8 cellular contexts compared by ENCODE assay signal in genomic region chr9:112844771-112845542, GRCh38. TPM values are rescaled to one million over a fixed set of nuclear protein-coding genes. Genes with fewer than 3 reads are reported as not detected.
DNase-seq lines count a peak whose midpoint lies in the region; ATAC-seq and TF ChIP-seq lines count a peak whose summit lies in the region.

No MANE protein-coding gene starts in this region.

- no peak overlapping the region for H4K12ac ChIP-seq in trophoblast cell (ENCODE audit: low read depth, low read length)

- peaks cover 11% of the 10 kb centered on the region for H3K4me1 Mint-ChIP-seq in Calu3 (ENCODE audit: low read depth, unreplicated experiment)

- H3K9me3 Mint-ChIP-seq in Calu3 (ENCODE audit: low read depth, unreplicated experiment): no peaks in the 10 kb centered on the region

- no peak overlapping the region for H2BK5ac ChIP-seq in trophoblast cell (ENCODE audit: low read depth, low read length, poor library complexity)

- no peaks in the 10 kb centered on the region for H3K36me3 Mint-ChIP-seq in Calu3 (ENCODE audit: insufficient read depth, unreplicated experiment)

- H3K27ac ChIP-seq in RWPE2 (ENCODE audit: poor library complexity, severe bottlenecking) (no peak overlapping the region), gastroesophageal sphincter (no peak overlapping the region), trophoblast cell (ENCODE audit: low read depth, low read length) (no peak overlapping the region), upper lobe of left lung (peak overlapping the region in 2 of 4 donors; percentile 45 to 50)

- no TSS peak for BruUV-seq in Calu3 (replicated peaks; lab: Mats Ljungman, UMichigan)

- no peak for TF ChIP-seq POLR2A in gastroesophageal sphincter (IDR thresholded peaks at IDR 0.05)
- peak in 1 of 4 donors; percentile 20 for TF ChIP-seq POLR2A in upper lobe of left lung (IDR thresholded peaks at IDR 0.05)

- H3K4ac ChIP-seq in trophoblast cell (ENCODE audit: low read depth, low read length): no peak overlapping the region

- no peak overlapping the region for H3K4me3 ChIP-seq in Jurkat, Clone E6-1 (ENCODE audit: low read length)
- H3K4me3 ChIP-seq in RWPE2 (ENCODE audit: severe bottlenecking) (no peak overlapping the region), gastroesophageal sphincter (no peak overlapping the region), trophoblast cell (ENCODE audit: low read depth, low read length) (no peak overlapping the region), upper lobe of left lung (no peak overlapping the region)

- no peak overlapping the region for H2AK5ac ChIP-seq in trophoblast cell (ENCODE audit: low read length)

- peak; percentile 77 for TF ChIP-seq CTCF in Calu3 (IDR thresholded peaks at IDR 0.05; ENCODE audit: unreplicated experiment)
- TF ChIP-seq CTCF in RWPE2 (IDR thresholded peaks at IDR 0.05; ENCODE audit: poor library complexity, severe bottlenecking): peak; percentile 97
- peak; percentile 79 to 97 (median 89) for TF ChIP-seq CTCF in gastroesophageal sphincter (IDR thresholded peaks at IDR 0.05)
- peak; percentile 85 to 95 (median 93) for TF ChIP-seq CTCF in upper lobe of left lung (IDR thresholded peaks at IDR 0.05)

- H3K4me1 ChIP-seq in RWPE2 (ENCODE audit: insufficient read depth, poor library complexity, severe bottlenecking): peaks cover 4% of the 10 kb centered on the region
- peaks cover 0 to 12% (median 0%) of the 10 kb centered on the region in 3 donors for H3K4me1 ChIP-seq in gastroesophageal sphincter
- no peaks in the 10 kb centered on the region for H3K4me1 ChIP-seq in trophoblast cell (ENCODE audit: control insufficient read depth in 1 of 2, insufficient read depth in 2 of 2, low read length in 2 of 2)
- peaks cover 15 to 46% (median 37%) of the 10 kb centered on the region in 4 donors for H3K4me1 ChIP-seq in upper lobe of left lung

- H3K14ac ChIP-seq in trophoblast cell (ENCODE audit: low read length): no peak overlapping the region

- H3K18ac ChIP-seq in trophoblast cell (ENCODE audit: low read length): no peak overlapping the region

- H2AFZ ChIP-seq in trophoblast cell (ENCODE audit: insufficient read depth, low read length, poor library complexity): no peak overlapping the region

- peak; percentile 79 for DNase-seq in Calu3
- peak; percentile 53 for DNase-seq in Jurkat, Clone E6-1 (ENCODE audit: low read depth, low spot score)
- DNase-seq in RWPE2 (ENCODE audit: low spot score): no peak
- DNase-seq in activated T-helper 9 cell treated with anti-CD3 and anti-CD28 coated beads, Interleukin-2, amount 50 U/mL, for 16 hours (ENCODE audit: low read depth): peak; percentile 62
- peak; percentile 72 to 87 for DNase-seq in trophoblast cell
- DNase-seq in upper lobe of left lung: peak; percentile 85 to 89

- no peaks in the 10 kb centered on the region for H3K79me1 ChIP-seq in trophoblast cell (ENCODE audit: low read length)

- intact Hi-C loops in Calu3 (cut with micrococcal nuclease; ENCODE audit: unreplicated experiment): loop anchor here (1.0 kb wide), 1 partner anchor 58 kb away; no protein-coding TSS in a partner anchor

- 34 to 42% methylated on average over 12 to 14 of the region's 15 CpGs for WGBS in gastroesophageal sphincter (ENCODE audit: low coverage in 1 of 2), 2 donors
- WGBS in trophoblast cell (ENCODE audit: extremely low coverage, insufficient coverage, insufficient read length): no CpG with 5 or more reads among the region's 15 CpGs
- 23 to 26% methylated on average over 15 of the region's 15 CpGs for WGBS in upper lobe of left lung, 2 donors

- ATAC-seq in GM21515 (IDR thresholded peaks at IDR 0.05; ENCODE audit: unreplicated experiment): peak; percentile 64
- peak; percentile 77 for ATAC-seq in RWPE2 (ENCODE audit: low read depth)
- peak; percentile 46 for ATAC-seq in gastroesophageal sphincter
- ATAC-seq in upper lobe of left lung (ENCODE audit: low FRiP score in 2 of 2): peak; percentile 86

- H3K23ac ChIP-seq in trophoblast cell (ENCODE audit: low read length): no peak overlapping the region

- H4K91ac ChIP-seq in trophoblast cell (ENCODE audit: low read depth, low read length): no peak overlapping the region

- CTCF ChIA-PET in Calu3 (lab: Charles Lee): no interaction called here

- H3K4me3 Mint-ChIP-seq in Calu3 (ENCODE audit: low read depth, unreplicated experiment): no peak overlapping the region

- TF ChIP-seq EP300 in gastroesophageal sphincter (IDR thresholded peaks at IDR 0.05) (no peak), upper lobe of left lung (IDR thresholded peaks at IDR 0.05) (peak in 1 of 4 donors; percentile 64)

- no peaks in the 10 kb centered on the region for H3K79me2 ChIP-seq in trophoblast cell (ENCODE audit: control insufficient read depth, insufficient read depth, low read length, poor library complexity)

- H4K8ac ChIP-seq in trophoblast cell (ENCODE audit: low read depth, low read length): no peak overlapping the region

- no peak overlapping the region for H3K27ac Mint-ChIP-seq in Calu3 (ENCODE audit: unreplicated experiment)

- no peaks in the 10 kb centered on the region for H3K27me3 Mint-ChIP-seq in Calu3 (ENCODE audit: unreplicated experiment)

- no peak overlapping the region for H3K4me2 ChIP-seq in trophoblast cell (ENCODE audit: low read length)

- no peaks in the 10 kb centered on the region for H3K27me3 ChIP-seq in RWPE2 (ENCODE audit: insufficient read depth, poor library complexity, severe bottlenecking)
- no peaks in the 10 kb centered on the region for H3K27me3 ChIP-seq in gastroesophageal sphincter
- H3K27me3 ChIP-seq in trophoblast cell (ENCODE audit: insufficient read depth, low read length): no peaks in the 10 kb centered on the region
- H3K27me3 ChIP-seq in upper lobe of left lung: no peaks in the 10 kb centered on the region

- H3K9me3 ChIP-seq in RWPE2 (ENCODE audit: severe bottlenecking): no peaks in the 10 kb centered on the region
- H3K9me3 ChIP-seq in gastroesophageal sphincter: no peaks in the 10 kb centered on the region
- H3K9me3 ChIP-seq in trophoblast cell (ENCODE audit: insufficient read depth, low read depth, low read length): no peaks in the 10 kb centered on the region
- no peaks in the 10 kb centered on the region for H3K9me3 ChIP-seq in upper lobe of left lung

- H3K36me3 ChIP-seq in RWPE2 (ENCODE audit: low read depth) (no peaks in the 10 kb centered on the region), gastroesophageal sphincter (peaks cover 0 to 28% of the 10 kb centered on the region in 2 donors), trophoblast cell (ENCODE audit: control insufficient read depth in 1 of 2, insufficient read depth in 2 of 2, low read length in 2 of 2) (peaks cover 0 to 1% of the 10 kb centered on the region in 2 experiments), upper lobe of left lung (peaks cover under 1 to 5% (median 3%) of the 10 kb centered on the region in 4 donors)

- H2BK12ac ChIP-seq in trophoblast cell (ENCODE audit: low read length): no peak overlapping the region

- H2BK120ac ChIP-seq in trophoblast cell (ENCODE audit: insufficient read depth, low read length, poor library complexity): no peak overlapping the region

- no peak overlapping the region for H3K9ac ChIP-seq in trophoblast cell (ENCODE audit: low read length)

RNA-seq across cellular contexts. Expression of gene SLC46A2, which starts 45.7 kb away (rescaled TPM):
- total RNA-seq in Calu3 (2022): not detected in 2 replicates
- not detected for polyA plus RNA-seq in Jurkat, Clone E6-1 (2012; ENCODE audit: insufficient read depth, insufficient read length)
- total RNA-seq in gastroesophageal sphincter: under 1 TPM in 1 of 4 donors, not detected in 3; 0.27 TPM
- not detected in 2 replicates for polyA plus RNA-seq in trophoblast cell (2013)
- 10 to 100 TPM in 5 of 6 donors, 1 to 10 TPM in 1; 9.1 to 23.6 (median 14.8) TPM for total RNA-seq in upper lobe of left lung

Comparison
In these comparisons a context has a peak if more than half of its experiments do, and no peak if none do; other contexts are left out.
1. RNA of gene SLC46A2, which starts 45.7 kb away (total RNA-seq): 9.1 to 23.6 TPM in upper lobe of left lung; not detected in Calu3 and 0.27 TPM in gastroesophageal sphincter; every median in the first group is over 4 times any median in the second.
2. Peak in every context shown above with its lines, with median percentiles within 50 percentile points of each other: CTCF ChIP-seq and ATAC-seq.